ENCODE assay signal across 9 cellular contexts in genomic region chr10:103894454-103894853, GRCh38. TPM values are rescaled to one million over a fixed set of nuclear protein-coding genes. Genes with fewer than 3 reads are reported as not detected.
DNase-seq lines count a peak whose midpoint lies in the region; ATAC-seq and TF ChIP-seq lines count a peak whose summit lies in the region.
"Had no signal": no experiment of that assay in that cellular context is flagged by ENCODE, and none has a peak within 500 bp of the region (broad histone marks: within the 10 kb centered on the region; RNA-seq: fewer than 3 reads in every experiment).

No MANE protein-coding gene starts in this region.

- TF ChIP-seq CTCF in dorsolateral prefrontal cortex (IDR thresholded peaks at IDR 0.05 in 54 of 56, conservative IDR thresholded peaks at IDR 0.05 in 2 of 56; ENCODE audit: low read depth in 1 of 56, partially characterized antibody in 56 of 56): no peak

- H3K27ac Mint-ChIP-seq in stimulated activated naive CD8-positive, alpha-beta T cell treated with anti-CD3 and anti-CD28 coated beads, Interleukin-15, Interleukin-2, amounts not matched to agents 100 ng/mL and 50 ng/mL, for 24 hours: peak overlapping the region; percentile 80

- intact Hi-C loops in dorsolateral prefrontal cortex (cut with DNase I): loop anchor here in 1 of 2 donors (10.0 kb wide), 1 partner anchor 320 kb away; no protein-coding TSS in a partner anchor
- intact Hi-C loops in aorta (cut with DNase I): loop anchor here in 1 of 2 donors (5.0 kb wide), 1 partner anchor 228 kb away; the partner anchor contains the start of gene SFR1

- H3K4me3 Mint-ChIP-seq in stimulated activated naive CD8-positive, alpha-beta T cell treated with anti-CD3 and anti-CD28 coated beads, Interleukin-15, Interleukin-2, amounts not matched to agents 100 ng/mL and 50 ng/mL, for 24 hours: peak overlapping the region; percentile 28

- H3K36me3 Mint-ChIP-seq in stimulated activated naive CD8-positive, alpha-beta T cell treated with anti-CD3 and anti-CD28 coated beads, Interleukin-15, Interleukin-2, amounts not matched to agents 100 ng/mL and 50 ng/mL, for 24 hours (ENCODE audit: low read depth): peaks cover 56% of the 10 kb centered on the region

- H3K27ac ChIP-seq in dorsolateral prefrontal cortex: peak overlapping the region in 55 of 59 donors; percentile 1 to 87 (median 62)
- H3K27ac ChIP-seq in aorta (ENCODE audit: low read depth in 1 of 2, low read length in 2 of 2): no peak overlapping the region

- peak overlapping the region; percentile 35 for H3K9ac ChIP-seq in mucosa of stomach (ENCODE audit: low read length)

- H3K27me3 ChIP-seq in dorsolateral prefrontal cortex (no peaks in the 10 kb centered on the region), mucosa of stomach (ENCODE audit: control insufficient read depth, insufficient read depth, low read length) (no peaks in the 10 kb centered on the region), aorta (ENCODE audit: control insufficient read depth in 1 of 2, insufficient read depth in 2 of 2, low read length in 1 of 2) (no peaks in the 10 kb centered on the region)

- WGBS in aorta, 2 donors: 21 to 24% methylated on average over 4 of the region's 4 CpGs

- no peak for DNase-seq in stimulated activated naive CD8-positive, alpha-beta T cell treated with anti-CD3 and anti-CD28 coated beads, Interleukin-15, Interleukin-2, amounts not matched to agents 100 U/mL and 50 U/mL, for 24 hours
- DNase-seq in dorsolateral prefrontal cortex: no peak
- no peak for DNase-seq in aorta
- DNase-seq in NCI-H2171 treated with DMSO at 0.1 percent for 48 hours (lab: John Stamatoyannopoulos, UW): no peak
- no peak for DNase-seq in NCI-H128 (lab: John Stamatoyannopoulos, UW; ENCODE audit: unreplicated experiment)
- DNase-seq: NCI-H1105 treated with DMSO at 0.1 percent for 48 hours had no signal

- H3K4me1 Mint-ChIP-seq in stimulated activated naive CD8-positive, alpha-beta T cell treated with anti-CD3 and anti-CD28 coated beads, Interleukin-15, Interleukin-2, amounts not matched to agents 100 ng/mL and 50 ng/mL, for 24 hours (ENCODE audit: low read depth): peaks cover 52% of the 10 kb centered on the region

- H3K9me3 ChIP-seq in mucosa of stomach (ENCODE audit: control insufficient read depth, low read length): no peaks in the 10 kb centered on the region
- no peaks in the 10 kb centered on the region for H3K9me3 ChIP-seq in aorta (ENCODE audit: control insufficient read depth, low read length)

- no peaks in the 10 kb centered on the region for H3K27me3 Mint-ChIP-seq in stimulated activated naive CD8-positive, alpha-beta T cell treated with anti-CD3 and anti-CD28 coated beads, Interleukin-15, Interleukin-2, amounts not matched to agents 100 ng/mL and 50 ng/mL, for 24 hours

- H3K4me1 ChIP-seq in mucosa of stomach (ENCODE audit: control insufficient read depth, insufficient read depth, low read length) (peaks cover 54% of the 10 kb centered on the region), aorta (ENCODE audit: control insufficient read depth in 1 of 2, insufficient read depth in 2 of 2, low read length in 2 of 2) (peaks cover 0 to 2% of the 10 kb centered on the region in 2 donors)

- H3K36me3 ChIP-seq in mucosa of stomach (ENCODE audit: control insufficient read depth, insufficient read depth, low read length) (no peaks in the 10 kb centered on the region), aorta (ENCODE audit: control insufficient read depth in 1 of 2, insufficient read depth in 2 of 2, low read length in 1 of 2) (peaks cover 4 to 15% of the 10 kb centered on the region in 2 donors)

- ATAC-seq in stimulated activated naive CD8-positive, alpha-beta T cell treated with anti-CD3 and anti-CD28 coated beads, Interleukin-15, Interleukin-2, amounts not matched to agents 100 U/mL and 50 U/mL, for 24 hours: no peak
- ATAC-seq in aorta (ENCODE audit: low FRiP score) (peak; percentile 23), HG03175 (IDR thresholded peaks at IDR 0.05; ENCODE audit: unreplicated experiment) (no peak)

- H3K4me3 ChIP-seq in dorsolateral prefrontal cortex (peak overlapping the region in 1 of 59 donors; percentile 5), mucosa of stomach (ENCODE audit: low read length) (no peak overlapping the region), aorta (ENCODE audit: low read length in 2 of 2) (no peak overlapping the region)

- H3K9me3 Mint-ChIP-seq in stimulated activated naive CD8-positive, alpha-beta T cell treated with anti-CD3 and anti-CD28 coated beads, Interleukin-15, Interleukin-2, amounts not matched to agents 100 ng/mL and 50 ng/mL, for 24 hours: no peaks in the 10 kb centered on the region

RNA-seq across cellular contexts. Expression of gene STN1, which starts 23.5 kb away (rescaled TPM):
- total RNA-seq in dorsolateral prefrontal cortex: 10 to 100 TPM in 115 of 120 experiments, 1 to 10 TPM in 5; 7.9 to 24.9 (median 15.5) TPM
- total RNA-seq in aorta: 10 to 100 TPM; 20.3 to 24.2 TPM
- polyA plus RNA-seq in aorta: 10 to 100 TPM; 16.9 to 20.8 TPM

RNA-seq across cellular contexts. Expression of gene SH3PXD2A, which starts 39.1 kb away (rescaled TPM):
- total RNA-seq in dorsolateral prefrontal cortex (100 to 1,000 TPM in 3 of 120 experiments, 10 to 100 TPM in 117; 48.4 to 103 (median 64.6) TPM), aorta (10 to 100 TPM; 55.9 to 69.1 TPM)
- 10 to 100 TPM; 18.7 to 29.1 TPM for polyA plus RNA-seq in aorta

Comparison
In these comparisons a context has a peak if more than half of its experiments do, and no peak if none do; other contexts are left out.
1. H3K27ac ChIP-seq: peak in dorsolateral prefrontal cortex (55 of 59); none in aorta (0 of 2).